In genomic region chr9:135959814-135960213, GRCh38 we compare ENCODE assay signal across 8 cellular contexts. TPM values are rescaled to one million over a fixed set of nuclear protein-coding genes. Genes with fewer than 3 reads are reported as not detected.
DNase-seq lines count a peak whose midpoint lies in the region; ATAC-seq and TF ChIP-seq lines count a peak whose summit lies in the region.

No MANE protein-coding gene starts in this region.

- DNase-seq in GM12865 (ENCODE audit: low read depth), result no peak
- DNase-seq in fibroblast of villous mesenchyme (ENCODE audit: low read depth), result peak; percentile 19
- no peak for DNase-seq in sigmoid colon
- DNase-seq in NCI-H524 (lab: John Stamatoyannopoulos, UW), result no peak
- no peak for DNase-seq in iPS-NIHi7 (ENCODE audit: extremely low spot score)
- DNase-seq in activated CD4-positive, alpha-beta T cell treated with anti-CD3 and anti-CD28 coated beads, Interleukin-2, amount 50 U/mL, for 1 hour, result no peak

- no peaks in the 10 kb centered on the region for H3F3A ChIP-seq in SU-DHL-6 (ENCODE audit: insufficient read depth)

- peak overlapping the region; percentile 20; the same call in 1 of the 2 replicates for H3K27ac ChIP-seq in SU-DHL-6 (ENCODE audit: low read depth, low read length)
- H3K27ac ChIP-seq in sigmoid colon, result peak overlapping the region; percentile 93 to 95 (median 94)

- intact Hi-C loops in sigmoid colon (cut with DNase I), result loop anchor here (2.0 to 10.0 kb wide), 2 partner anchors 159 to 285 kb away; partner anchors contain the start of genes QSOX2 and TMEM250

- no peaks in the 10 kb centered on the region for H4K20me1 ChIP-seq in SU-DHL-6 (ENCODE audit: low read depth, low read length)

- H3K27me3 ChIP-seq in SU-DHL-6 (ENCODE audit: low read length), result no peaks in the 10 kb centered on the region
- no peaks in the 10 kb centered on the region for H3K27me3 ChIP-seq in sigmoid colon

- H3K79me2 ChIP-seq in SU-DHL-6 (ENCODE audit: insufficient read depth, low read length), result peaks cover 56% of the 10 kb centered on the region

- H2AFZ ChIP-seq in SU-DHL-6 (ENCODE audit: low read depth, low read length, severe bottlenecking), result no peak overlapping the region

- no peak for ATAC-seq in HG03378 (IDR thresholded peaks at IDR 0.05; ENCODE audit: unreplicated experiment)

- TF ChIP-seq CTCF in GM12865 (IDR thresholded peaks at IDR 0.05; ENCODE audit: insufficient read depth, low read depth, low read length, missing control alignments), result no peak
- no peak for TF ChIP-seq CTCF in SU-DHL-6 (IDR thresholded peaks at IDR 0.05; ENCODE audit: insufficient read depth, low read length, poor library complexity, severe bottlenecking)
- TF ChIP-seq CTCF in fibroblast of villous mesenchyme (IDR thresholded peaks at IDR 0.05; ENCODE audit: insufficient read depth, low read depth, low read length), result no peak
- TF ChIP-seq CTCF in sigmoid colon (IDR thresholded peaks at IDR 0.05), result no peak

- no peaks in the 10 kb centered on the region for H3K36me3 ChIP-seq in SU-DHL-6 (ENCODE audit: low read length)
- peaks cover 0 to 4% (median 4%) of the 10 kb centered on the region in 4 donors for H3K36me3 ChIP-seq in sigmoid colon

- H3K9me2 ChIP-seq in SU-DHL-6 (replicated peaks; ENCODE audit: insufficient read depth, low read length), result no peaks in the 10 kb centered on the region

- TF ChIP-seq POLR2A in sigmoid colon (IDR thresholded peaks at IDR 0.05), result no peak

- TF ChIP-seq EP300 in sigmoid colon (IDR thresholded peaks at IDR 0.05), result no peak

- H3K9me3 ChIP-seq in SU-DHL-6 (ENCODE audit: insufficient read depth, low read length) (no peaks in the 10 kb centered on the region), sigmoid colon (no peaks in the 10 kb centered on the region)

- H3K4me3 ChIP-seq in GM12865 (ENCODE audit: low read depth, low read length) (peak overlapping the region; percentile 63), SU-DHL-6 (ENCODE audit: insufficient read depth, low read length, poor library complexity, severe bottlenecking) (peak overlapping the region; percentile 97), fibroblast of villous mesenchyme (ENCODE audit: low read depth, low read length) (peak overlapping the region; percentile 81), sigmoid colon (peak overlapping the region; percentile 86 to 99 (median 98))

- H3K9ac ChIP-seq in SU-DHL-6 (ENCODE audit: low read length), result peak overlapping the region; percentile 97

- peaks cover 0 to 29% (median 21%) of the 10 kb centered on the region in 4 donors for H3K4me1 ChIP-seq in sigmoid colon

- H3K4me2 ChIP-seq in SU-DHL-6 (ENCODE audit: low read depth, low read length, poor library complexity, severe bottlenecking), result peak overlapping the region; percentile 88

- WGBS in sigmoid colon, 2 donors, result 25 to 64% methylated on average over 9 of the region's 9 CpGs

RNA-seq across cellular contexts. Expression of gene UBAC1, which starts 1.4 kb away (rescaled TPM):
- 26.7 and 27.6 TPM in 2 replicates for total RNA-seq in fibroblast of villous mesenchyme
- total RNA-seq in sigmoid colon, result 10 to 100 TPM; 57.4 to 80.9 (median 67.3) TPM
- 10 to 100 TPM; 60.8 to 76.3 (median 71.8) TPM for polyA plus RNA-seq in sigmoid colon

RNA-seq across cellular contexts. Expression of gene CAMSAP1, which starts 52.5 kb away (rescaled TPM):
- total RNA-seq in fibroblast of villous mesenchyme (23.7 and 26.1 TPM in 2 replicates), sigmoid colon (10 to 100 TPM; 19.4 to 37.7 (median 21.2) TPM)
- polyA plus RNA-seq in sigmoid colon, result 1 to 10 TPM; 2.3 to 6.1 (median 2.4) TPM
